Comparison of ENCODE assay signal across 13 cellular contexts in genomic region chr6:105781248-105781647, GRCh38.
DNase-seq lines count a peak whose midpoint lies in the region; ATAC-seq, FAIRE-seq and TF ChIP-seq lines count a peak whose summit lies in the region.
"Had no signal": no experiment of that assay in that cellular context is flagged by ENCODE, and none has a peak within 500 bp of the region (broad histone marks: within the 10 kb centered on the region; RNA-seq: fewer than 3 reads in every experiment).

No MANE protein-coding gene starts in this region.

- H3K27me3 Mint-ChIP-seq in activated T-cell treated with anti-CD3 and anti-CD28 coated beads, Interleukin-2, amount 50 U/mL, for 24 hours: no peaks in the 10 kb centered on the region
- H3K27me3 Mint-ChIP-seq: dendritic cell treated with granulocyte-macrophage colony-stimulating factor and Interleukin-4, amounts not matched to agents 40 ng/mL and 50 ng/mL, for 4 days had no signal

- no peak overlapping the region for H3K27ac Mint-ChIP-seq in activated T-cell treated with anti-CD3 and anti-CD28 coated beads, Interleukin-2, amount 50 U/mL, for 24 hours
- H3K27ac Mint-ChIP-seq in stimulated activated effector memory CD8-positive, alpha-beta T cell treated with anti-CD3 and anti-CD28 coated beads, Interleukin-12 subunit alpha, Interleukin-12 subunit beta, amount 100 ng/mL, for 72 hours: no peak overlapping the region
- H3K27ac Mint-ChIP-seq: dendritic cell treated with granulocyte-macrophage colony-stimulating factor and Interleukin-4, amounts not matched to agents 40 ng/mL and 50 ng/mL, for 4 days had no signal

- H3K4me1 ChIP-seq in keratinocyte (ENCODE audit: control insufficient read depth, extremely low read depth, insufficient read depth, low read length): peaks cover 30% of the 10 kb centered on the region

- TF ChIP-seq CTCF in keratinocyte (optimal IDR thresholded peaks at IDR 0.05 in 1 of 3, IDR thresholded peaks at IDR 0.05 in 1 of 3, conservative IDR thresholded peaks at IDR 0.05 in 1 of 3; ENCODE audit: extremely low read depth in 1 of 3, insufficient read depth in 2 of 3, low read length in 3 of 3): no peak

- dilution Hi-C loops in keratinocyte (cut with MboI; ENCODE audit: extremely low pct_ligation_motif_present, low sequenced_read_pairs): no loop called here

- H3K79me2 ChIP-seq in keratinocyte (ENCODE audit: control insufficient read depth, insufficient read depth, low read length): no peaks in the 10 kb centered on the region

- H3K4me2 ChIP-seq in keratinocyte (ENCODE audit: control insufficient read depth, extremely low read depth, insufficient read depth, low read depth, low read length): peak overlapping the region; percentile 65

- no peaks in the 10 kb centered on the region for H4K20me1 ChIP-seq in keratinocyte (ENCODE audit: control insufficient read depth, extremely low read depth, insufficient read depth, low read length)

- DNase-seq in SW480 (ENCODE audit: low spot score) (peak; percentile 86), keratinocyte (ENCODE audit: low read depth, low spot score) (peak; percentile 49), NCI-H1048 (lab: John Stamatoyannopoulos, UW) (no peak)
- DNase-seq in activated T-cell treated with anti-CD3 and anti-CD28 coated beads, Interleukin-2, amount 50 U/mL, for 24 hours: peak; percentile 65
- DNase-seq in stimulated activated effector memory CD8-positive, alpha-beta T cell treated with anti-CD3 and anti-CD28 coated beads, Interleukin-12 subunit alpha, Interleukin-12 subunit beta, amount 100 ng/mL, for 72 hours (ENCODE audit: low spot score in 2 of 2): no peak
- DNase-seq: DMS153, heart right ventricle, NCI-H2107, Right ventricle myocardium superior had no signal

- H3K9ac ChIP-seq in keratinocyte (ENCODE audit: control insufficient read depth, extremely low read depth, insufficient read depth, low read length): peak overlapping the region; percentile 61

- no peaks in the 10 kb centered on the region for H3K27me3 ChIP-seq in keratinocyte (ENCODE audit: control insufficient read depth, extremely low read depth, insufficient read depth, low read length)

- no peaks in the 10 kb centered on the region for H3K36me3 Mint-ChIP-seq in activated T-cell treated with anti-CD3 and anti-CD28 coated beads, Interleukin-2, amount 50 U/mL, for 24 hours (ENCODE audit: low read depth)
- no peaks in the 10 kb centered on the region for H3K36me3 Mint-ChIP-seq in stimulated activated effector memory CD8-positive, alpha-beta T cell treated with anti-CD3 and anti-CD28 coated beads, Interleukin-12 subunit alpha, Interleukin-12 subunit beta, amount 100 ng/mL, for 72 hours

- H3K9me3 Mint-ChIP-seq in activated T-cell treated with anti-CD3 and anti-CD28 coated beads, Interleukin-2, amount 50 U/mL, for 24 hours: peaks cover 6% of the 10 kb centered on the region
- no peaks in the 10 kb centered on the region for H3K9me3 Mint-ChIP-seq in stimulated activated effector memory CD8-positive, alpha-beta T cell treated with anti-CD3 and anti-CD28 coated beads, Interleukin-12 subunit alpha, Interleukin-12 subunit beta, amount 100 ng/mL, for 72 hours
- H3K9me3 Mint-ChIP-seq: dendritic cell treated with granulocyte-macrophage colony-stimulating factor and Interleukin-4, amounts not matched to agents 40 ng/mL and 50 ng/mL, for 4 days had no signal

- H3K4me3 ChIP-seq in keratinocyte (ENCODE audit: control insufficient read depth in 2 of 3, extremely low read depth in 1 of 3, insufficient read depth in 2 of 3, low read depth in 1 of 3, low read length in 3 of 3): no peak overlapping the region
- H3K4me3 ChIP-seq: heart right ventricle had no signal

- no peaks in the 10 kb centered on the region for H3K9me3 ChIP-seq in keratinocyte (ENCODE audit: control insufficient read depth, low read depth, low read length)

- no peaks in the 10 kb centered on the region for H3K36me3 ChIP-seq in keratinocyte (ENCODE audit: control insufficient read depth in 2 of 2, extremely low read depth in 1 of 2, insufficient read depth in 2 of 2, low read length in 2 of 2)
- H3K36me3 ChIP-seq: heart right ventricle had no signal

- no peaks in the 10 kb centered on the region for H3K9me1 ChIP-seq in keratinocyte (ENCODE audit: control insufficient read depth, extremely low read depth, insufficient read depth, low read length)

- H3K27ac ChIP-seq in keratinocyte (ENCODE audit: control insufficient read depth, insufficient read depth, low read length): peak overlapping the region; percentile 92

- peak; percentile 74 for FAIRE-seq in keratinocyte (lab: Jason Lieb, UNC)
- FAIRE-seq: GM18507 had no signal

- ATAC-seq in stimulated activated effector memory CD8-positive, alpha-beta T cell treated with anti-CD3 and anti-CD28 coated beads, Interleukin-12 subunit alpha, Interleukin-12 subunit beta, amount 100 ng/mL, for 72 hours: peak; percentile 49
- no peak for ATAC-seq in GM21529 (IDR thresholded peaks at IDR 0.05; ENCODE audit: unreplicated experiment)
- ATAC-seq in HG02981 (IDR thresholded peaks at IDR 0.05; ENCODE audit: unreplicated experiment): no peak
- ATAC-seq: heart right ventricle had no signal

- H2AFZ ChIP-seq in keratinocyte (ENCODE audit: control insufficient read depth, low read length): peak overlapping the region; percentile 63

- peaks cover 40% of the 10 kb centered on the region for H3K4me1 Mint-ChIP-seq in activated T-cell treated with anti-CD3 and anti-CD28 coated beads, Interleukin-2, amount 50 U/mL, for 24 hours (ENCODE audit: low read depth)
- H3K4me1 Mint-ChIP-seq in stimulated activated effector memory CD8-positive, alpha-beta T cell treated with anti-CD3 and anti-CD28 coated beads, Interleukin-12 subunit alpha, Interleukin-12 subunit beta, amount 100 ng/mL, for 72 hours: peaks cover 14% of the 10 kb centered on the region

- no peak overlapping the region for H3K4me3 Mint-ChIP-seq in activated T-cell treated with anti-CD3 and anti-CD28 coated beads, Interleukin-2, amount 50 U/mL, for 24 hours
- H3K4me3 Mint-ChIP-seq in stimulated activated effector memory CD8-positive, alpha-beta T cell treated with anti-CD3 and anti-CD28 coated beads, Interleukin-12 subunit alpha, Interleukin-12 subunit beta, amount 100 ng/mL, for 72 hours: no peak overlapping the region
- H3K4me3 Mint-ChIP-seq: dendritic cell treated with granulocyte-macrophage colony-stimulating factor and Interleukin-4, amounts not matched to agents 40 ng/mL and 50 ng/mL, for 4 days had no signal

Comparison
In these comparisons a context has a peak if more than half of its experiments do, and no peak if none do; other contexts are left out.
1. DNase-seq: peak in SW480 (single experiment), activated T-cell treated with anti-CD3 and anti-CD28 coated beads, Interleukin-2, amount 50 U/mL, for 24 hours (single experiment) and keratinocyte (single experiment); none in stimulated activated effector memory CD8-positive, alpha-beta T cell treated with anti-CD3 and anti-CD28 coated beads, Interleukin-12 subunit alpha, Interleukin-12 subunit beta, amount 100 ng/mL, for 72 hours (0 of 2) and NCI-H1048 (single experiment).